ENCODE assay signal across 8 cellular contexts in the genomic region with DNA sequence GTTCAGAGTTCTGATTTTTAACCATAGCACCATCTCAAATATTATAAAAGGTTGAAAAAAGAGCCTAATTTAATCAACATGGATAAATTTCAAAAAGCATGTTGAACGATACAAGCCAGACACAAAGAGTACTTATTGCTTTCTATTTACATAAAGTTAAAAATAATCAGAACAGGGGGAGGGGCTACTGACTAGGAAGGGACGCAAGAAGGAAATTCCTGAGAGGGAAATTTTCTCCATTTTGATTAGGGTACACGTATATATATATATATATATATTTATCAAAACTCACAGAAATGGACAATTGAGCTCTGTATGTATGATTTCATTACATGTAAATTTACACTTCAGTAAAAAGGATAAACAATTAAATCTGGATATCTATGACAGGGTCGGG. TPM values are rescaled to one million over a fixed set of nuclear protein-coding genes. Genes with fewer than 3 reads are reported as not detected.
DNase-seq lines count a peak whose midpoint lies in the region; ATAC-seq, FAIRE-seq and TF ChIP-seq lines count a peak whose summit lies in the region.

No MANE protein-coding gene starts in this region.

- H3K4me1 Mint-ChIP-seq in Caco-2 (ENCODE audit: low read depth, unreplicated experiment) (peaks cover 9% of the 10 kb centered on the region), nephron progenitor cell (peaks cover 5% of the 10 kb centered on the region)

- intact Hi-C loops in Caco-2 (cut with micrococcal nuclease; ENCODE audit: unreplicated experiment): loop anchor here (1.0 to 10.0 kb wide), 2 partner anchors 137 to 164 kb away; no protein-coding TSS in a partner anchor
- intact Hi-C loops in endothelial cell of umbilical vein (cut with micrococcal nuclease): loop anchor here (1.0 to 10.0 kb wide), 8 partner anchors 88 to 1307 kb away; no protein-coding TSS in a partner anchor

- H3K9me3 Mint-ChIP-seq in Caco-2 (ENCODE audit: unreplicated experiment): no peaks in the 10 kb centered on the region
- no peaks in the 10 kb centered on the region for H3K9me3 Mint-ChIP-seq in nephron progenitor cell

- dilution Hi-C loops in endothelial cell of umbilical vein (cut with MboI; ENCODE audit: extremely low pct_ligation_motif_present, low sequenced_read_pairs): no loop called here

- ATAC-seq in GM21390 (IDR thresholded peaks at IDR 0.05; ENCODE audit: unreplicated experiment): no peak
- ATAC-seq in HG02642 (IDR thresholded peaks at IDR 0.05; ENCODE audit: poor library complexity, unreplicated experiment): no peak

- peak overlapping the region; percentile 87 for H3K27ac Mint-ChIP-seq in Caco-2 (ENCODE audit: unreplicated experiment)
- H3K27ac Mint-ChIP-seq in nephron progenitor cell: peak overlapping the region; percentile 71

- DNase-seq in Caco-2: no peak
- no peak for DNase-seq in H7
- peak; percentile 24 for DNase-seq in RPMI7951 (ENCODE audit: low read depth)
- no peak for DNase-seq in endothelial cell of umbilical vein (ENCODE audit: low read depth, low spot score)
- no peak for DNase-seq in nephron progenitor cell
- DNase-seq in activated CD4-positive, CD25-positive, alpha-beta regulatory T cell treated with anti-CD3 and anti-CD28 coated beads, Interleukin-2, amount 50 U/mL, for 72 hours: no peak

- peak overlapping the region; percentile 86 for H3K27ac ChIP-seq in endothelial cell of umbilical vein (ENCODE audit: insufficient read depth, low read depth, low read length)

- H3K27me3 Mint-ChIP-seq in Caco-2 (ENCODE audit: insufficient read depth, unreplicated experiment): no peaks in the 10 kb centered on the region
- no peaks in the 10 kb centered on the region for H3K27me3 Mint-ChIP-seq in nephron progenitor cell (ENCODE audit: low read depth, poor library complexity)

- peak overlapping the region; percentile 96 for H3K9ac ChIP-seq in endothelial cell of umbilical vein (replicated peaks; ENCODE audit: extremely low read depth, insufficient read depth, low read length)

- H3K9me3 ChIP-seq in Caco-2: no peaks in the 10 kb centered on the region
- H3K9me3 ChIP-seq in endothelial cell of umbilical vein (replicated peaks; ENCODE audit: control insufficient read depth, insufficient read depth, low read length): no peaks in the 10 kb centered on the region

- H3K4me2 ChIP-seq in endothelial cell of umbilical vein (ENCODE audit: insufficient read depth, low read length): peak overlapping the region; percentile 75

- H3K4me3 ChIP-seq in Caco-2 (ENCODE audit: low read depth, low read length): peak overlapping the region; percentile 86
- H3K4me3 ChIP-seq in H7 (ENCODE audit: insufficient read depth, low read depth, low read length): peak overlapping the region; percentile 80
- H3K4me3 ChIP-seq in endothelial cell of umbilical vein (replicated peaks in 1 of 3; ENCODE audit: insufficient read depth in 1 of 3, low read depth in 1 of 3, low read length in 3 of 3): peak overlapping the region; percentile 44 to 81 (median 62)

- H3K36me3 ChIP-seq in Caco-2 (ENCODE audit: control insufficient read depth, insufficient read depth, low read length): no peaks in the 10 kb centered on the region
- H3K36me3 ChIP-seq in H7 (replicated peaks; ENCODE audit: control insufficient read depth, insufficient read depth, low read length): no peaks in the 10 kb centered on the region
- no peaks in the 10 kb centered on the region for H3K36me3 ChIP-seq in endothelial cell of umbilical vein (ENCODE audit: control insufficient read depth in 2 of 2, extremely low read depth in 1 of 2, insufficient read depth in 2 of 2, low read length in 2 of 2)

- H3K27me3 ChIP-seq in Caco-2 (replicated peaks; ENCODE audit: control insufficient read depth, insufficient read depth, low read length) (no peaks in the 10 kb centered on the region), H7 (ENCODE audit: control insufficient read depth, insufficient read depth, low read length) (no peaks in the 10 kb centered on the region), endothelial cell of umbilical vein (ENCODE audit: control insufficient read depth in 2 of 2, insufficient read depth in 2 of 2, low read length in 2 of 2) (no peaks in the 10 kb centered on the region)

- BruUV-seq in Caco-2 (replicated peaks; lab: Mats Ljungman, UMichigan): TSS peak; percentile 94
- BruUV-seq in endothelial cell of umbilical vein (replicated peaks; lab: Mats Ljungman, UMichigan): TSS peak; percentile 92

- POLR2A ChIA-PET in Caco-2 (lab: Charles Lee) (interaction anchor here (0.6 to 0.7 kb wide), 2 partner anchors 8 to 137 kb away, joined by 3 read pairs; no protein-coding TSS in a partner anchor), endothelial cell of umbilical vein (lab: Charles Lee) (no interaction called here)

- peaks cover 13% of the 10 kb centered on the region for H3K79me2 ChIP-seq in endothelial cell of umbilical vein (ENCODE audit: control insufficient read depth, insufficient read depth, low read length)

- H3K9me1 ChIP-seq in endothelial cell of umbilical vein (replicated peaks; ENCODE audit: control insufficient read depth, extremely low read depth, insufficient read depth, low read length): no peaks in the 10 kb centered on the region

- H4K20me1 ChIP-seq in endothelial cell of umbilical vein (replicated peaks; ENCODE audit: control insufficient read depth, extremely low read depth, insufficient read depth, low read length): no peaks in the 10 kb centered on the region

- no peak for TF ChIP-seq POLR2A in endothelial cell of umbilical vein (IDR thresholded peaks at IDR 0.05; ENCODE audit: low read depth, low read length)

- H3K4me3 Mint-ChIP-seq in Caco-2 (ENCODE audit: unreplicated experiment) (peak overlapping the region; percentile 79), nephron progenitor cell (peak overlapping the region; percentile 92)

- peaks cover 6% of the 10 kb centered on the region for H3K36me3 Mint-ChIP-seq in Caco-2 (ENCODE audit: insufficient read depth, unreplicated experiment)
- H3K36me3 Mint-ChIP-seq in nephron progenitor cell (ENCODE audit: low read depth): peaks cover 5% of the 10 kb centered on the region

- peak overlapping the region; percentile 71 for H2AFZ ChIP-seq in endothelial cell of umbilical vein (ENCODE audit: low read depth, low read length)

- H3K4me1 ChIP-seq in Caco-2 (peaks cover 10% of the 10 kb centered on the region), endothelial cell of umbilical vein (ENCODE audit: control insufficient read depth, extremely low read depth, insufficient read depth, low read length) (no peaks in the 10 kb centered on the region)

- CTCF ChIA-PET in Caco-2 (lab: Charles Lee) (interaction anchor here (0.6 kb wide), 1 partner anchor 65 kb away, joined by 3 read pairs; no protein-coding TSS in a partner anchor), endothelial cell of umbilical vein (lab: Charles Lee) (interaction anchor here (0.9 to 4.6 kb wide), 3 partner anchors 135 to 1309 kb away, joined by 3 to 40 read pairs (median 3); no protein-coding TSS in a partner anchor)

- FAIRE-seq in endothelial cell of umbilical vein (lab: Jason Lieb, UNC): peak; percentile 15

- TF ChIP-seq CTCF in Caco-2 (IDR thresholded peaks at IDR 0.05; ENCODE audit: insufficient read depth in 1 of 2, low read depth in 1 of 2, low read length in 1 of 2, severe bottlenecking in 1 of 2, unreplicated experiment in 1 of 2) (no peak), endothelial cell of umbilical vein (IDR thresholded peaks at IDR 0.05; ENCODE audit: extremely low read depth in 1 of 2, insufficient read depth in 1 of 2, low read depth in 1 of 2, low read length in 2 of 2) (no peak), nephron progenitor cell (IDR thresholded peaks at IDR 0.05) (no peak)

TF ChIP-seq in endothelial cell of umbilical vein, 7 proteins besides CTCF, POLR2A, EP300 and RAD21:
- TF ChIP-seq MYC (IDR thresholded peaks at IDR 0.05; ENCODE audit: low read depth, low read length) (no peak), FOS (IDR thresholded peaks at IDR 0.05; ENCODE audit: borderline replicate concordance, insufficient read depth, low read length) (no peak), POLR2AphosphoS5 (IDR thresholded peaks at IDR 0.05; ENCODE audit: insufficient read depth, low read depth, low read length) (no peak)

RNA-seq across cellular contexts. Expression of a gene that starts 0.5 kb away (rescaled TPM):
- 21.7 and 22.0 TPM in 2 replicates for total RNA-seq in Caco-2 (2022)
- 3.6 and 3.8 TPM in 2 replicates for total RNA-seq in H7 (2014; rRNA removed; shearing (Covaris generic))
- total RNA-seq in RPMI7951 (2014; rRNA removed; shearing (Covaris generic)): 9.0 and 9.9 TPM in 2 replicates
- 14.5 and 16.4 TPM in 2 replicates for total RNA-seq in endothelial cell of umbilical vein
- 8.8 and 11.4 TPM in 2 replicates for polyA plus RNA-seq in endothelial cell of umbilical vein
- polyA plus RNA-seq in endothelial cell of umbilical vein (2011; cell fraction: cytosol; rRNA removed): 9.2 and 9.8 TPM in 2 replicates
- 7.8 and 8.8 TPM in 2 replicates for polyA plus RNA-seq in endothelial cell of umbilical vein (2011; cell fraction: nucleus; rRNA removed)
- polyA plus RNA-seq in endothelial cell of umbilical vein (2012): 13.5 and 16.7 TPM in 2 replicates
- 39.8 and 40.5 TPM in 2 replicates for polyA minus RNA-seq in endothelial cell of umbilical vein
- polyA minus RNA-seq in endothelial cell of umbilical vein (2011; cell fraction: cytosol; rRNA and poly(A)+ RNA removed): 22.4 TPM
- polyA minus RNA-seq in endothelial cell of umbilical vein (2011; cell fraction: nucleus; rRNA and poly(A)+ RNA removed): 17.2 and 20.2 TPM in 2 replicates

RNA-seq across cellular contexts. Expression of a gene that starts 16.9 kb away (rescaled TPM):
- 3.7 and 3.9 TPM in 2 replicates for total RNA-seq in Caco-2 (2022)
- total RNA-seq in H7 (2014; rRNA removed; shearing (Covaris generic)): 0.10 and 0.30 TPM in 2 replicates
- 1.4 and 1.8 TPM in 2 replicates for total RNA-seq in RPMI7951 (2014; rRNA removed; shearing (Covaris generic))
- 2.4 and 3.0 TPM in 2 replicates for total RNA-seq in endothelial cell of umbilical vein
- 0.59 and 0.86 TPM in 2 replicates for polyA plus RNA-seq in endothelial cell of umbilical vein
- 0.90 and 0.96 TPM in 2 replicates for polyA plus RNA-seq in endothelial cell of umbilical vein (2011; cell fraction: cytosol; rRNA removed)
- 1.8 and 2.2 TPM in 2 replicates for polyA plus RNA-seq in endothelial cell of umbilical vein (2011; cell fraction: nucleus; rRNA removed)
- 1.2 and 1.9 TPM in 2 replicates for polyA plus RNA-seq in endothelial cell of umbilical vein (2012)
- 1.6 and 1.7 TPM in 2 replicates for polyA minus RNA-seq in endothelial cell of umbilical vein
- 1.7 TPM for polyA minus RNA-seq in endothelial cell of umbilical vein (2011; cell fraction: cytosol; rRNA and poly(A)+ RNA removed)
- 1.4 and 1.7 TPM in 2 replicates for polyA minus RNA-seq in endothelial cell of umbilical vein (2011; cell fraction: nucleus; rRNA and poly(A)+ RNA removed)
